ENCODE assay signal across 9 cellular contexts in genomic region chr14:22188346-22188745, GRCh38.
"Had no signal": no experiment of that assay in that cellular context is flagged by ENCODE, and none has a peak within 500 bp of the region (broad histone marks: within the 10 kb centered on the region; RNA-seq: fewer than 3 reads in every experiment).

No MANE protein-coding gene starts in this region.

- H3K4me3 ChIP-seq: GM23338, K562 had no signal

- FAIRE-seq: H1, H54, HTR-8/SVneo, K562 had no signal

- ATAC-seq: GM23338, K562 had no signal

- DNase-seq: H9, HCEC 1CT, Kasumi-1, KG1 had no signal
